ENCODE assay signal across 13 cellular contexts in genomic region chr2:208356846-208357574, GRCh38. TPM values are rescaled to one million over a fixed set of nuclear protein-coding genes. Genes with fewer than 3 reads are reported as not detected.
DNase-seq lines count a peak whose midpoint lies in the region; ATAC-seq and TF ChIP-seq lines count a peak whose summit lies in the region.
"Had no signal": no experiment of that assay in that cellular context is flagged by ENCODE, and none has a peak within 500 bp of the region (broad histone marks: within the 10 kb centered on the region; RNA-seq: fewer than 3 reads in every experiment).

No MANE protein-coding gene starts in this region.

- no peaks in the 10 kb centered on the region for H3K4me1 ChIP-seq in breast epithelium

- H3K27me3 Mint-ChIP-seq in MCF 10A (ENCODE audit: insufficient read depth, unreplicated experiment) = no peaks in the 10 kb centered on the region
- H3K27me3 Mint-ChIP-seq in activated T-helper 17 cell treated with anti-CD3 and anti-CD28 coated beads, Interleukin-2, amount 50 U/mL, for 72 hours = no peaks in the 10 kb centered on the region
- no peaks in the 10 kb centered on the region for H3K27me3 Mint-ChIP-seq in mesothelial cell of epicardium (ENCODE audit: low read depth)
- H3K27me3 Mint-ChIP-seq: activated CD8-positive, alpha-beta memory T cell treated with anti-CD3 and anti-CD28 coated beads, Interleukin-2, amount 10 ng/mL, durations not matched to agents 7 days and 5 days had no signal

- no peak for TF ChIP-seq POLR2A in breast epithelium (IDR thresholded peaks at IDR 0.05)

- peaks cover 3% of the 10 kb centered on the region for H3K36me3 ChIP-seq in breast epithelium

- no peak for DNase-seq in MCF 10A (ENCODE audit: unreplicated experiment)
- no peak for DNase-seq in breast epithelium (ENCODE audit: low spot score in 2 of 2)
- peak; percentile 32 for DNase-seq in fibroblast of villous mesenchyme (ENCODE audit: low read depth)
- DNase-seq in mesothelial cell of epicardium (ENCODE audit: low spot score in 2 of 2, unreplicated experiment in 2 of 2) = no peak
- no peak for DNase-seq in cerebellum (ENCODE audit: low spot score)
- DNase-seq: activated CD8-positive, alpha-beta memory T cell treated with anti-CD3 and anti-CD28 coated beads, Interleukin-2, amount 10 ng/mL, durations not matched to agents 7 days and 5 days; DMS53; NCI-H524; RPMI8226 had no signal

- no peak overlapping the region for H3K27ac ChIP-seq in breast epithelium

- H3K27me3 ChIP-seq in breast epithelium = no peaks in the 10 kb centered on the region

- POLR2A ChIA-PET in MCF 10A (lab: Yijun Ruan, JAX) = interaction anchor here (0.7 kb wide), 1 partner anchor 12 kb away, joined by 4 read pairs; no protein-coding TSS in a partner anchor

- TF ChIP-seq CTCF in MCF 10A (IDR thresholded peaks at IDR 0.05; ENCODE audit: unreplicated experiment) = no peak
- no peak for TF ChIP-seq CTCF in breast epithelium (IDR thresholded peaks at IDR 0.05)
- no peak for TF ChIP-seq CTCF in fibroblast of villous mesenchyme (IDR thresholded peaks at IDR 0.05; ENCODE audit: insufficient read depth, low read depth, low read length)
- no peak for TF ChIP-seq CTCF in mesothelial cell of epicardium (IDR thresholded peaks at IDR 0.05; ENCODE audit: unreplicated experiment)

- H3K36me3 Mint-ChIP-seq in MCF 10A (ENCODE audit: insufficient read depth, unreplicated experiment) (peaks cover 48% of the 10 kb centered on the region), mesothelial cell of epicardium (peaks cover 32% of the 10 kb centered on the region)
- H3K36me3 Mint-ChIP-seq in activated T-helper 17 cell treated with anti-CD3 and anti-CD28 coated beads, Interleukin-2, amount 50 U/mL, for 72 hours (ENCODE audit: low read depth) = peaks cover 56% of the 10 kb centered on the region

- H3K4me3 Mint-ChIP-seq in MCF 10A (ENCODE audit: unreplicated experiment) (no peak overlapping the region), mesothelial cell of epicardium (no peak overlapping the region)
- no peak overlapping the region for H3K4me3 Mint-ChIP-seq in activated T-helper 17 cell treated with anti-CD3 and anti-CD28 coated beads, Interleukin-2, amount 50 U/mL, for 72 hours
- H3K4me3 Mint-ChIP-seq: activated CD8-positive, alpha-beta memory T cell treated with anti-CD3 and anti-CD28 coated beads, Interleukin-2, amount 10 ng/mL, durations not matched to agents 7 days and 5 days had no signal

- ATAC-seq in activated T-helper 17 cell treated with anti-CD3 and anti-CD28 coated beads, Interleukin-2, amount 50 U/mL, for 72 hours (replicated peaks) = no peak
- ATAC-seq in HG02763 (IDR thresholded peaks at IDR 0.05; ENCODE audit: unreplicated experiment) (no peak), HG02588 (IDR thresholded peaks at IDR 0.05; ENCODE audit: unreplicated experiment) (no peak)
- ATAC-seq: activated CD8-positive, alpha-beta memory T cell treated with anti-CD3 and anti-CD28 coated beads, Interleukin-2, amount 10 ng/mL, durations not matched to agents 7 days and 5 days had no signal

- TSS peak; percentile 9 for BruUV-seq in MCF 10A (replicated peaks; lab: Mats Ljungman, UMichigan)

- H3K27ac Mint-ChIP-seq in MCF 10A (ENCODE audit: low read depth, unreplicated experiment) (peak overlapping the region; percentile 7), mesothelial cell of epicardium (no peak overlapping the region)
- H3K27ac Mint-ChIP-seq in activated T-helper 17 cell treated with anti-CD3 and anti-CD28 coated beads, Interleukin-2, amount 50 U/mL, for 72 hours = peak overlapping the region; percentile 73
- H3K27ac Mint-ChIP-seq: activated CD8-positive, alpha-beta memory T cell treated with anti-CD3 and anti-CD28 coated beads, Interleukin-2, amount 10 ng/mL, durations not matched to agents 7 days and 5 days had no signal

- H3K4me3 ChIP-seq in breast epithelium = no peak overlapping the region
- H3K4me3 ChIP-seq in fibroblast of villous mesenchyme (ENCODE audit: low read depth, low read length) = no peak overlapping the region

- no peaks in the 10 kb centered on the region for H3K9me3 ChIP-seq in breast epithelium

- H3K4me1 Mint-ChIP-seq in MCF 10A (ENCODE audit: insufficient read depth, unreplicated experiment) (no peaks in the 10 kb centered on the region), mesothelial cell of epicardium (no peaks in the 10 kb centered on the region)
- H3K4me1 Mint-ChIP-seq in activated T-helper 17 cell treated with anti-CD3 and anti-CD28 coated beads, Interleukin-2, amount 50 U/mL, for 72 hours = no peaks in the 10 kb centered on the region
- H3K4me1 Mint-ChIP-seq: activated CD8-positive, alpha-beta memory T cell treated with anti-CD3 and anti-CD28 coated beads, Interleukin-2, amount 10 ng/mL, durations not matched to agents 7 days and 5 days had no signal

- CTCF ChIA-PET in MCF 10A (lab: Yijun Ruan, JAX) = no interaction called here

- intact Hi-C loops in MCF 10A (cut with micrococcal nuclease) = no loop called here
- intact Hi-C loops in breast epithelium (cut with DNase I; ENCODE audit: low total_unique reads) = no loop called here

- H3K9me3 Mint-ChIP-seq in MCF 10A (ENCODE audit: unreplicated experiment) (no peaks in the 10 kb centered on the region), mesothelial cell of epicardium (no peaks in the 10 kb centered on the region)
- H3K9me3 Mint-ChIP-seq in activated T-helper 17 cell treated with anti-CD3 and anti-CD28 coated beads, Interleukin-2, amount 50 U/mL, for 72 hours = no peaks in the 10 kb centered on the region

RNA-seq across cellular contexts. Expression of gene PTH2R, which starts 49.6 kb away (rescaled TPM):
- not detected in 2 replicates for total RNA-seq in MCF 10A (2022)
- 1 to 10 TPM in 2 of 3 donors, under 1 TPM in 1; 0.64 to 3.3 (median 1.2) TPM for total RNA-seq in breast epithelium
- total RNA-seq in activated T-helper 17 cell treated with anti-CD3 and anti-CD28 coated beads, Interleukin-2, amount 50 U/mL, for 72 hours = under 1 TPM in 1 of 2 donors, not detected in 1; 0.29 TPM
- 0.43 and 0.64 TPM in 2 replicates for total RNA-seq in fibroblast of villous mesenchyme
- not detected in 3 replicates for total RNA-seq in mesothelial cell of epicardium
- not detected for total RNA-seq in cerebellum
- total RNA-seq: ureter had no signal
